ENCODE assay signal across 34 cellular contexts in genomic region chr1:246966502-246966901, GRCh38. TPM values are rescaled to one million over a fixed set of nuclear protein-coding genes. Genes with fewer than 3 reads are reported as not detected.
"Had no signal": no experiment of that assay in that cellular context is flagged by ENCODE, and none has a peak within 500 bp of the region (broad histone marks: within the 10 kb centered on the region; RNA-seq: fewer than 3 reads in every experiment).

No MANE protein-coding gene starts in this region.

- H3K4me3 ChIP-seq: adrenal gland, ascending aorta, body of pancreas, breast epithelium, cardiac muscle cell had no signal

- H3K4me1 ChIP-seq: adrenal gland, ascending aorta, body of pancreas, breast epithelium had no signal

- H3K9me3 ChIP-seq: adrenal gland, ascending aorta, body of pancreas had no signal

- DNase-seq: activated effector memory CD4-positive, alpha-beta T cell treated with anti-CD3 and anti-CD28 coated beads, Interleukin-2, amount 50 U/mL, for 16 hours; activated effector memory CD4-positive, alpha-beta T cell treated with Interleukin-2 at 50 U/mL for 16 hours; activated gamma-delta T cell; activated gamma-delta T cell treated with Interleukin-2 at 50 U/mL for 16 hours; activated naive CD4-positive, alpha-beta T cell; activated naive CD4-positive, alpha-beta T cell treated with anti-CD3 and anti-CD28 coated beads for 36 hours; activated naive CD4-positive, alpha-beta T cell treated with anti-CD3 and anti-CD28 coated beads, Interleukin-2, amount 10 ng/mL, durations not matched to agents 7 days and 5 days; activated naive CD4-positive, alpha-beta T cell treated with anti-CD3 and anti-CD28 coated beads, Interleukin-2, amount 50 U/mL, for 16 hours; activated naive CD4-positive, alpha-beta T cell treated with Interleukin-2 at 50 U/mL for 16 hours; activated naive CD8-positive, alpha-beta T cell treated with anti-CD3 and anti-CD28 coated beads for 36 hours; activated naive CD8-positive, alpha-beta T cell treated with anti-CD3 and anti-CD28 coated beads, Interleukin-2, amount 10 ng/mL, durations not matched to agents 7 days and 5 days; activated naive CD8-positive, alpha-beta T cell treated with anti-CD3 and anti-CD28 coated beads, Interleukin-2, amount 50 U/mL, for 24 hours; activated T-cell treated with anti-CD3 and anti-CD28 coated beads, Interleukin-2, amount 50 U/mL, for 1 hour; activated T-cell treated with anti-CD3 and anti-CD28 coated beads, Interleukin-2, amount 50 U/mL, for 24 hours; activated T-cell treated with anti-CD3 and anti-CD28 coated beads, Interleukin-2, amount 50 U/mL, for 4 hours; activated T-cell treated with anti-CD3 and anti-CD28 coated beads, Interleukin-2, amount 50 U/mL, for 48 hours; activated T-cell treated with anti-CD3 and anti-CD28 coated beads, Interleukin-2, amount 50 U/mL, for 72 hours; adrenal gland; amniotic stem cell; amygdala; anterior cingulate cortex; aorta; body of pancreas; brain microvascular endothelial cell; caudate nucleus; cerebellar nuclear complex had no signal

- FAIRE-seq: astrocyte, bronchial epithelial cell had no signal

- H3K27me3 ChIP-seq: adrenal gland, ascending aorta, body of pancreas, brain microvascular endothelial cell, breast epithelium, cardiac muscle cell had no signal

- H3K27ac ChIP-seq: adrenal gland, ascending aorta, body of pancreas, brain microvascular endothelial cell, breast epithelium, cardiac muscle cell had no signal

- H3K36me3 ChIP-seq: adrenal gland, ascending aorta, brain microvascular endothelial cell, breast epithelium, cardiac muscle cell had no signal

- ATAC-seq: activated naive CD4-positive, alpha-beta T cell treated with anti-CD3 and anti-CD28 coated beads, Interleukin-2, amount 50 U/mL, for 72 hours; activated naive CD8-positive, alpha-beta T cell treated with anti-CD3 and anti-CD28 coated beads, Interleukin-2, amount 50 U/mL, for 24 hours; activated T-cell treated with anti-CD3 and anti-CD28 coated beads, Interleukin-2, amount 50 U/mL, for 4 hours; activated T-cell treated with anti-CD3 and anti-CD28 coated beads, Interleukin-2, amount 50 U/mL, for 72 hours; activated T-helper 17 cell treated with anti-CD3 and anti-CD28 coated beads, Interleukin-2, amount 50 U/mL, for 72 hours; body of pancreas had no signal

RNA-seq across cellular contexts. Expression of gene ZNF695, which starts 41.4 kb away (rescaled TPM):
- total RNA-seq: aorta, ascending aorta, body of pancreas, cardiac septum had no signal
- polyA plus RNA-seq: aorta had no signal
